ENCODE assay signal across 22 cellular contexts in genomic region chr16:88994704-88995103, GRCh38. TPM values are rescaled to one million over a fixed set of nuclear protein-coding genes. Genes with fewer than 3 reads are reported as not detected.
"Had no signal": no experiment of that assay in that cellular context is flagged by ENCODE, and none has a peak within 500 bp of the region (broad histone marks: within the 10 kb centered on the region; RNA-seq: fewer than 3 reads in every experiment).

No MANE protein-coding gene starts in this region.

- H3K4me3 ChIP-seq: dorsolateral prefrontal cortex, heart left ventricle, pancreas, right lobe of liver, tibial nerve, upper lobe of right lung, vagina had no signal

- H3K27ac ChIP-seq: dorsolateral prefrontal cortex, heart left ventricle, pancreas, right lobe of liver, tibial nerve, upper lobe of right lung, vagina had no signal

- H3K36me3 Mint-ChIP-seq: stimulated activated memory B cell treated with anti-CD40 and anti-IgM and Interleukin-4, amounts not matched to agents 10 μg/mL and 1 μg/mL and 100 μg/mL, for 72 hours had no signal

- H3K4me3 Mint-ChIP-seq: naive B cell; neural crest cell; stimulated activated memory B cell treated with anti-CD40 and anti-IgM and Interleukin-4, amounts not matched to agents 10 μg/mL and 1 μg/mL and 100 μg/mL, for 72 hours; stimulated activated naive CD8-positive, alpha-beta T cell treated with anti-CD3 and anti-CD28 coated beads, Interleukin-15, Interleukin-2, amounts not matched to agents 100 ng/mL and 50 ng/mL, for 24 hours had no signal

- H3K27me3 ChIP-seq: right lobe of liver, vagina had no signal

- H3K4me1 ChIP-seq: pancreas, right lobe of liver, upper lobe of right lung, vagina had no signal

- H3K27me3 Mint-ChIP-seq: stimulated activated naive CD8-positive, alpha-beta T cell treated with anti-CD3 and anti-CD28 coated beads, Interleukin-15, Interleukin-2, amounts not matched to agents 100 ng/mL and 50 ng/mL, for 24 hours had no signal

- H3K27ac Mint-ChIP-seq: progenitor cell of endocrine pancreas; stimulated activated memory B cell treated with anti-CD40 and anti-IgM and Interleukin-4, amounts not matched to agents 10 μg/mL and 1 μg/mL and 100 μg/mL, for 72 hours; stimulated activated naive CD8-positive, alpha-beta T cell treated with anti-CD3 and anti-CD28 coated beads, Interleukin-15, Interleukin-2, amounts not matched to agents 100 ng/mL and 50 ng/mL, for 24 hours had no signal

- ATAC-seq: esophagus mucosa; heart left ventricle; pancreas; right lobe of liver; stimulated activated memory B cell treated with anti-CD40 and anti-IgM and Interleukin-4, amounts not matched to agents 10 μg/mL and 1 μg/mL and 100 μg/mL, for 72 hours; upper lobe of right lung had no signal

- DNase-seq: cortex of kidney; dorsolateral prefrontal cortex; effector CD8-positive, alpha-beta T cell; heart left ventricle; hypothalamus; kidney glomerular epithelial cell; mesendoderm; naive B cell; occipital lobe; right lobe of liver; stimulated activated CD4-positive, alpha-beta T cell treated with anti-CD3 and anti-CD28 coated beads, Interleukin-4, amount 100 ng/mL, for 1 hour; stimulated activated CD8-positive, alpha-beta memory T cell treated with anti-CD3 and anti-CD28 coated beads, Interleukin-4, amount 100 ng/mL, for 48 hours; upper lobe of right lung had no signal

- H3K36me3 ChIP-seq: heart left ventricle, pancreas, right lobe of liver, tibial nerve, upper lobe of right lung, vagina had no signal

- H3K9me3 ChIP-seq: pancreas, right lobe of liver had no signal

RNA-seq across cellular contexts. Expression of gene CBFA2T3, which starts 17.7 kb away (rescaled TPM):
- total RNA-seq: lung microvascular endothelial cell had no signal
